In the genomic region with DNA sequence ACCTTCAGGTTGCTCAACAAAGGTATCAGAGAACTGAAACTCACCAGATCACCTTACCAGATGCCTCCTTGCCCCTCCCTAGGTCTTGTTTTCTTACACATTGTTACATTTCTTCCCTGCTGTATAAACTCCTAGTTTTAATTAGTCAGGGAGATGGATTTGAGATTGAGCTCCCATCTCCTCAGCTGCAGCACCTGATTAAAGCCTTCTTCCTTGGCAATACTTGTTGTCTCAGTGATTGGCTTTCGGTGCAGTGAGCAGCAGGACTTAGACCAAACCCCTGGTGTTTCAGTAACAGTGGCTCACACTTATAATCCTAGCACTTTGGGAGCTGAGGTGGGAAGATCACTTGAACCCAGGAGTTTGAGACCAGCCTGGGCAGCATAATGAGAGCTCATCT, we compare ENCODE assay signal across 11 cellular contexts. TPM values are rescaled to one million over a fixed set of nuclear protein-coding genes. Genes with fewer than 3 reads are reported as not detected.
"Had no signal": no experiment of that assay in that cellular context is flagged by ENCODE, and none has a peak within 500 bp of the region (broad histone marks: within the 10 kb centered on the region; RNA-seq: fewer than 3 reads in every experiment).

No MANE protein-coding gene starts in this region.

- DNase-seq: GM23248, GOT3, H7, H9, HCEC 1CT, HFFc6 had no signal

- H2AFZ ChIP-seq: GM23248, GM23338 had no signal

- H3K4me2 ChIP-seq: GM23338 had no signal

- ATAC-seq: GM23338, HCT116 had no signal

- H3K36me3 ChIP-seq: HAP-1 had no signal

- FAIRE-seq: H1, H54 had no signal

- H3K27ac ChIP-seq: GM23248 had no signal

- H3K9ac ChIP-seq: GM23248 had no signal

- H3K4me3 ChIP-seq: GM23248, GM23338, HAP-1 had no signal

- H3K4me1 ChIP-seq: HAP-1 had no signal

RNA-seq across cellular contexts. Expression of gene HSD17B13, which starts 59.8 kb away (rescaled TPM):
- total RNA-seq: GM23248, GM23338, H9, HFFc6 had no signal
- polyA plus RNA-seq: GM23248 had no signal
